2 cellular contexts compared by ENCODE assay signal in the genomic region with DNA sequence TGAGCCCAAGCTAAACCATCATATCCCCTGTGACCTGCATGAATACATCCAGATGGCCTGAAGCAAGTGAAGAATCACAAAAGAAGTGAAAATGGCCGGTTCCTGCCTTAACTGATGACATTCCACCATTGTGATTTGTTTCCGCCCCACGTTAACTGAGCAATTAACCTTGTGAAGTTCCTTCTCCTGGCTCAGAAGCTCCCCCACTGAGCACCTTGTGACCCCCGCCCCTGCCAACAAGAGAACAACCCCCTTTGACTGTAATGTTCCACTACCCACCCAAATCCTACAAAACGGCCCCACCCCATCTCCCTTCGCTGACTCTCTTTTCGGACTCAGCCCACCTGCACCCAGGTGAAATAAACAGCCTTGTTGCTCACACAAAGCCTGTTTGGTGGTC.
A peak's percentile ranks its signal among the peaks of the same experiment; 100 is the strongest.
TF ChIP-seq lines count a peak whose summit lies in the region.

No MANE protein-coding gene starts in this region.

TF ChIP-seq in GM23338, 12 proteins besides CTCF, POLR2A, EP300 and RAD21 (continued from another document):
- TF ChIP-seq NANOG (IDR thresholded peaks at IDR 0.05; ENCODE audit: borderline replicate concordance) (peak; percentile 94), POLR2AphosphoS5 (IDR thresholded peaks at IDR 0.05; ENCODE audit: low read depth) (0 out of 2 replicates have a peak, but pooled peaks have one; percentile 15)

TF ChIP-seq in WTC11, 78 proteins besides CTCF, POLR2A, EP300 and RAD21 (continued from another document):
- TF ChIP-seq, protein P1, sequence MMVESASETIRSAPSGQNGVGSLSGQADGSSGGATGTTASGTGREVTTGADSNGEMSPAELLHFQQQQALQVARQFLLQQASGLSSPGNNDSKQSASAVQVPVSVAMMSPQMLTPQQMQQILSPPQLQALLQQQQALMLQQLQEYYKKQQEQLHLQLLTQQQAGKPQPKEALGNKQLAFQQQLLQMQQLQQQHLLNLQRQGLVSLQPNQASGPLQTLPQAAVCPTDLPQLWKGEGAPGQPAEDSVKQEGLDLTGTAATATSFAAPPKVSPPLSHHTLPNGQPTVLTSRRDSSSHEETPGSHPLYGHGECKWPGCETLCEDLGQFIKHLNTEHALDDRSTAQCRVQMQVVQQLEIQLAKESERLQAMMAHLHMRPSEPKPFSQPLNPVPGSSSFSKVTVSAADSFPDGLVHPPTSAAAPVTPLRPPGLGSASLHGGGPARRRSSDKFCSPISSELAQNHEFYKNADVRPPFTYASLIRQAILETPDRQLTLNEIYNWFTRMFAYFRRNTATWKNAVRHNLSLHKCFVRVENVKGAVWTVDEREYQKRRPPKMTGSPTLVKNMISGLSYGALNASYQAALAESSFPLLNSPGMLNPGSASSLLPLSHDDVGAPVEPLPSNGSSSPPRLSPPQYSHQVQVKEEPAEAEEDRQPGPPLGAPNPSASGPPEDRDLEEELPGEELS (CRISPR knock-in tag; IDR thresholded peaks at IDR 0.05), result peak; percentile 84; the same call in 1 of the 2 replicates
- TF ChIP-seq TEAD1 (CRISPR knock-in tag; IDR thresholded peaks at IDR 0.05), result peak; percentile 93
- TF ChIP-seq, protein P2, sequence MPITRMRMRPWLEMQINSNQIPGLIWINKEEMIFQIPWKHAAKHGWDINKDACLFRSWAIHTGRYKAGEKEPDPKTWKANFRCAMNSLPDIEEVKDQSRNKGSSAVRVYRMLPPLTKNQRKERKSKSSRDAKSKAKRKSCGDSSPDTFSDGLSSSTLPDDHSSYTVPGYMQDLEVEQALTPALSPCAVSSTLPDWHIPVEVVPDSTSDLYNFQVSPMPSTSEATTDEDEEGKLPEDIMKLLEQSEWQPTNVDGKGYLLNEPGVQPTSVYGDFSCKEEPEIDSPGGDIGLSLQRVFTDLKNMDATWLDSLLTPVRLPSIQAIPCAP (CRISPR knock-in tag; IDR thresholded peaks at IDR 0.05), result peak; percentile 69; the same call in 1 of the 2 replicates
- TF ChIP-seq, protein P3, sequence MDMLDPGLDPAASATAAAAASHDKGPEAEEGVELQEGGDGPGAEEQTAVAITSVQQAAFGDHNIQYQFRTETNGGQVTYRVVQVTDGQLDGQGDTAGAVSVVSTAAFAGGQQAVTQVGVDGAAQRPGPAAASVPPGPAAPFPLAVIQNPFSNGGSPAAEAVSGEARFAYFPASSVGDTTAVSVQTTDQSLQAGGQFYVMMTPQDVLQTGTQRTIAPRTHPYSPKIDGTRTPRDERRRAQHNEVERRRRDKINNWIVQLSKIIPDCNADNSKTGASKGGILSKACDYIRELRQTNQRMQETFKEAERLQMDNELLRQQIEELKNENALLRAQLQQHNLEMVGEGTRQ (CRISPR knock-in tag; IDR thresholded peaks at IDR 0.05), result 0 out of 2 replicates have a peak, but pooled peaks have one; percentile 26
- 0 out of 2 replicates have a peak, but pooled peaks have one; percentile 33 for TF ChIP-seq SP1 (CRISPR knock-in tag; conservative IDR thresholded peaks at IDR 0.05)
- TF ChIP-seq FOXK1 (CRISPR knock-in tag; IDR thresholded peaks at IDR 0.05), result 0 out of 2 replicates have a peak, but pooled peaks have one; percentile 40
- peak; percentile 82; the same call in 1 of the 2 replicates for TF ChIP-seq ETV6 (CRISPR knock-in tag; IDR thresholded peaks at IDR 0.05)
